In the genomic region with DNA sequence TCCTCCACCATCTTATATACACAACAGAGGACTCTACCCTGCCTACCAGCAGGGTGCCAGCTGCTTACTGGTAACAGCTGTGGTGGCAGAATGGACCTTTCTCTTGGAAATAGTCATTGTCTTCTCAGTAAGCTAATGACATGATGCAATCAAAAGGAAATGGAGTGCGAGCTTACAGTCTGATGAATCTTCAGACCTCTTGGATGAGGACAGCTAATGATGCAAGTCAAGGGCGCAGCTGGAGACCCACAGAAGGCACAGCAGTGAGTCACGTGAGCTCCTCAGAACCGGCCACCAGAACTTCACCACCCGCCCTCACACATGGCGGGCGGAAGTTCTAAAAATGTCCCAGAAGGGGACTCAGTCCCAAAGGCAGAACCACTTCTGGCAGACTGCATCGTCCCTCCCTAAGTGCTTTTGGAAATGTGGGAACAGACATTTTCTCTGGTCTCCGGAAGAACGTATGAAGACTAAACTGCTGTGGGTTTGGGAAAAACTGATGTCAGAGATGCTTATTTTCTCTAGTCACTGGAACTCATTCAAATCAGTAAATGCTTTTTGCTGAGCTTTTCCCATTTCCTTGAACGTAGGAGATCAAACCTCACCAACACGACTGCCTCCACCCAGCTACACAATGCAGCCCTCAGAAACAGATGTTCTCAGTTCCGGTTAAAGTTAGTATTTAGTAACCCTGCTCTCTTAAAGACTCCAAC, we compare ENCODE assay signal across 8 cellular contexts.
DNase-seq lines count a peak whose midpoint lies in the region; ATAC-seq lines count a peak whose summit lies in the region.

No MANE protein-coding gene starts in this region.

- no peak overlapping the region for H3K4me3 Mint-ChIP-seq in activated T-cell treated with anti-CD3 and anti-CD28 coated beads, Interleukin-2, amount 50 U/mL, for 72 hours

- H3K27ac ChIP-seq in substantia nigra (ENCODE audit: low read depth, low read length, poor library complexity, severe bottlenecking): peak overlapping the region; percentile 42

- H3K9me3 Mint-ChIP-seq in activated T-cell treated with anti-CD3 and anti-CD28 coated beads, Interleukin-2, amount 50 U/mL, for 72 hours: no peaks in the 10 kb centered on the region

- no peak overlapping the region for H3K27ac Mint-ChIP-seq in activated T-cell treated with anti-CD3 and anti-CD28 coated beads, Interleukin-2, amount 50 U/mL, for 72 hours

- ATAC-seq in activated T-cell treated with anti-CD3 and anti-CD28 coated beads, Interleukin-2, amount 50 U/mL, for 72 hours (replicated peaks in 1 of 2): peak; percentile 70 to 75

- no peaks in the 10 kb centered on the region for H3K27me3 Mint-ChIP-seq in activated T-cell treated with anti-CD3 and anti-CD28 coated beads, Interleukin-2, amount 50 U/mL, for 72 hours (ENCODE audit: low read depth)

- DNase-seq in activated naive CD4-positive, alpha-beta T cell treated with Interleukin-2 at 50 U/mL for 16 hours: peak; percentile 30
- no peak for DNase-seq in activated naive CD4-positive, alpha-beta T cell (lab: John Stamatoyannopoulos, UW)
- DNase-seq in activated T-cell treated with anti-CD3 and anti-CD28 coated beads, Interleukin-2, amount 50 U/mL, for 72 hours: peak; percentile 33 to 54
- DNase-seq in iPS DF 19.7 (ENCODE audit: low read depth, low spot score) (peak; percentile 70), substantia nigra (lab: John Stamatoyannopoulos, UW) (peak in 17 of 49 donors; percentile 2 to 49 (median 20)), ecto neural progenitor cell (ENCODE audit: low spot score) (no peak), COLO829 (ENCODE audit: low spot score) (no peak), HuH-7.5 (ENCODE audit: low spot score) (no peak)

- peaks cover 2% of the 10 kb centered on the region for H3K4me1 Mint-ChIP-seq in activated T-cell treated with anti-CD3 and anti-CD28 coated beads, Interleukin-2, amount 50 U/mL, for 72 hours (ENCODE audit: low read depth)

- no peaks in the 10 kb centered on the region for H3K36me3 Mint-ChIP-seq in activated T-cell treated with anti-CD3 and anti-CD28 coated beads, Interleukin-2, amount 50 U/mL, for 72 hours (ENCODE audit: insufficient read depth in 2 of 2)

Comparison
In these comparisons a context has a peak if more than half of its experiments do, and no peak if none do; other contexts are left out.
1. DNase-seq: peak in activated naive CD4-positive, alpha-beta T cell treated with Interleukin-2 at 50 U/mL for 16 hours (single experiment), activated T-cell treated with anti-CD3 and anti-CD28 coated beads, Interleukin-2, amount 50 U/mL, for 72 hours (2 of 2) and iPS DF 19.7 (single experiment); none in activated naive CD4-positive, alpha-beta T cell (0 of 4), ecto neural progenitor cell (single experiment), COLO829 (single experiment) and HuH-7.5 (single experiment).